ENCODE assay signal across 9 cellular contexts in the genomic region with DNA sequence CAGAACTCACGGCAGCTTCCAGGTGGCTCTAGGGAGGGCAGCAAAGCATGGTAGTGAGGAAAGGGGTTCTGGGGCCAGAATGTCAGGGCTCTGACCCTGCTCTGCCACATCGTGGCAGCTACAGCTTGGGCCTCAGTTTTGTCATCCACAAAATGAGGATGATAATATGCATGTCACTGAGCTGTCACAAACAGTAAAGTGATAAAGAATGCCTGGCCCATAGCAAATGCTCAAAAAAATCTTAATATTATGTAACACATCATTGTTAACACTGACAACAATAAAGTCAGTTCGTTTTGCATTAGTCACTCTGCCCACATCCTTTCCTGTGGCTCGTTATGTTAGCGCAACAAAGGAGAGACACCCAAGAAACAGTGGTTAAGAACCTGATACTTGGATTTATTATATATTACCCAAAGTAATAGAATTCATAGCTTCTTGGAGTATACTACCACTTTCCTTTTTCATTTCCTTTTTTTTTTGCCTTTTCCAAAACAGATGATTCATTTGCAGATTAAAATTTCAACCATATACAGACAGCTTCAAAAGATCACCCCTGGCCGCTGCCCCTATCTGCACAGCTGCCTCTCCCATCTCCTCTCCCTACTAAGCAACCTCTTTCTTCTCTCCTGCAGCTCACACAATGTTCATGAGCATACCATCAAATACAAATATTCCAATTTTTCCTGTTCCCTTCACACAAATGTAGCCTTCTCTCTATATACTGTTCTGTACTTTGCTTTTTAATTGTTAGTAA. TPM values are rescaled to one million over a fixed set of nuclear protein-coding genes. Genes with fewer than 3 reads are reported as not detected.
DNase-seq lines count a peak whose midpoint lies in the region; ATAC-seq lines count a peak whose summit lies in the region.
"Had no signal": no experiment of that assay in that cellular context is flagged by ENCODE, and none has a peak within 500 bp of the region (broad histone marks: within the 10 kb centered on the region; RNA-seq: fewer than 3 reads in every experiment).

No MANE protein-coding gene starts in this region.

- ATAC-seq in GM19043 (IDR thresholded peaks at IDR 0.05; ENCODE audit: low read depth, unreplicated experiment), result peak; percentile 75
- peak; percentile 80 to 84 for ATAC-seq in activated T-cell treated with anti-CD3 and anti-CD28 coated beads, Interleukin-2, amount 50 U/mL, for 72 hours (replicated peaks in 1 of 2)

- no peaks in the 10 kb centered on the region for H3K36me3 ChIP-seq in Karpas-422 (ENCODE audit: insufficient read depth, low read length)

- H4K20me1 ChIP-seq in Karpas-422 (ENCODE audit: insufficient read depth, low read depth, low read length), result 0 out of 2 replicates have a peak, but pooled peaks cover 3% of the 10 kb centered on the region

- H3K4me3 Mint-ChIP-seq in activated T-cell treated with anti-CD3 and anti-CD28 coated beads, Interleukin-2, amount 50 U/mL, for 72 hours, result no peak overlapping the region

- H3K4me2 ChIP-seq in Karpas-422 (ENCODE audit: low read depth, low read length, poor library complexity, severe bottlenecking), result no peak overlapping the region

- H3K27ac Mint-ChIP-seq in activated T-cell treated with anti-CD3 and anti-CD28 coated beads, Interleukin-2, amount 50 U/mL, for 72 hours, result no peak overlapping the region

- no peak overlapping the region for H3K9ac ChIP-seq in Karpas-422 (ENCODE audit: low read length)

- peaks cover 10% of the 10 kb centered on the region for H3K27me3 Mint-ChIP-seq in activated T-cell treated with anti-CD3 and anti-CD28 coated beads, Interleukin-2, amount 50 U/mL, for 72 hours (ENCODE audit: low read depth)

- no peak overlapping the region for H3K27ac ChIP-seq in Karpas-422 (ENCODE audit: low read length)
- H3K27ac ChIP-seq: SK-N-MC had no signal

- H3K9me3 Mint-ChIP-seq in activated T-cell treated with anti-CD3 and anti-CD28 coated beads, Interleukin-2, amount 50 U/mL, for 72 hours, result peaks cover 1 to 2% of the 10 kb centered on the region in 2 donors

- H3K79me2 ChIP-seq in Karpas-422 (ENCODE audit: low read length), result no peaks in the 10 kb centered on the region

- no peak overlapping the region for H2AFZ ChIP-seq in Karpas-422 (ENCODE audit: low read length)

- H3K4me1 ChIP-seq in Karpas-422 (ENCODE audit: low read length), result no peaks in the 10 kb centered on the region

- no peaks in the 10 kb centered on the region for H3K9me2 ChIP-seq in Karpas-422 (replicated peaks; ENCODE audit: insufficient read depth, low read length)

- peaks cover 2 to 8% of the 10 kb centered on the region in 2 donors for H3K36me3 Mint-ChIP-seq in activated T-cell treated with anti-CD3 and anti-CD28 coated beads, Interleukin-2, amount 50 U/mL, for 72 hours (ENCODE audit: insufficient read depth in 2 of 2)

- H3K4me1 Mint-ChIP-seq in activated T-cell treated with anti-CD3 and anti-CD28 coated beads, Interleukin-2, amount 50 U/mL, for 72 hours (ENCODE audit: low read depth), result peaks cover 29% of the 10 kb centered on the region

- DNase-seq in HPDE6-E6E7 (ENCODE audit: extremely low spot score) (peak; percentile 15), skeletal muscle cell (ENCODE audit: low read depth) (peak; percentile 33), midbrain (lab: John Stamatoyannopoulos, UW) (no peak), COLO829 (ENCODE audit: low spot score) (no peak), D341Med (ENCODE audit: low spot score) (no peak), Karpas-422 (no peak)
- DNase-seq in activated T-cell treated with anti-CD3 and anti-CD28 coated beads, Interleukin-2, amount 50 U/mL, for 72 hours, result peak; percentile 45 to 48

- peaks cover 4% of the 10 kb centered on the region; the same call in 1 of the 2 replicates for H3K27me3 ChIP-seq in Karpas-422 (ENCODE audit: low read length)

- H3K9me3 ChIP-seq in Karpas-422 (ENCODE audit: low read length), result no peaks in the 10 kb centered on the region

- H3K4me3 ChIP-seq in skeletal muscle cell (ENCODE audit: low read depth, low read length) (no peak overlapping the region), Karpas-422 (ENCODE audit: low read length) (no peak overlapping the region)
- H3K4me3 ChIP-seq: SK-N-MC had no signal

RNA-seq across cellular contexts. Expression of a gene that starts 45.5 kb away (rescaled TPM):
- total RNA-seq in activated T-cell treated with anti-CD3 and anti-CD28 coated beads, Interleukin-2, amount 50 U/mL, for 72 hours, result not detected
- not detected in 2 replicates for total RNA-seq in Karpas-422 (2014; rRNA removed; shearing (Covaris generic); ENCODE audit: low replicate concordance)

Comparison
In these comparisons a context has a peak if more than half of its experiments do, and no peak if none do; other contexts are left out.
1. DNase-seq: peak in HPDE6-E6E7 (single experiment), activated T-cell treated with anti-CD3 and anti-CD28 coated beads, Interleukin-2, amount 50 U/mL, for 72 hours (2 of 2) and skeletal muscle cell (single experiment); none in midbrain (single experiment), COLO829 (single experiment), D341Med (single experiment) and Karpas-422 (single experiment).